In genomic region chr5:128714551-128714950, GRCh38 we compare ENCODE assay signal across 38 cellular contexts.
"Had no signal": no experiment of that assay in that cellular context is flagged by ENCODE, and none has a peak within 500 bp of the region (broad histone marks: within the 10 kb centered on the region; RNA-seq: fewer than 3 reads in every experiment).

No MANE protein-coding gene starts in this region.

- H3K4me1 Mint-ChIP-seq: activated naive CD4-positive, alpha-beta T cell treated with anti-CD3 and anti-CD28 coated beads, Interleukin-2, amount 10 ng/mL, durations not matched to agents 7 days and 5 days; activated naive CD4-positive, alpha-beta T cell treated with anti-CD3 and anti-CD28 coated beads, Interleukin-2, amount 50 U/mL, for 24 hours; activated naive CD8-positive, alpha-beta T cell treated with anti-CD3 and anti-CD28 coated beads for 36 hours; activated naive CD8-positive, alpha-beta T cell treated with anti-CD3 and anti-CD28 coated beads, Interleukin-2, amount 10 ng/mL, durations not matched to agents 7 days and 5 days; activated naive CD8-positive, alpha-beta T cell treated with anti-CD3 and anti-CD28 coated beads, Interleukin-2, amount 50 U/mL, for 24 hours; activated T-helper 17 cell treated with anti-CD3 and anti-CD28 coated beads, Interleukin-2, amount 50 U/mL, for 72 hours; brain; central memory CD8-positive, alpha-beta T cell had no signal

- H3K27ac Mint-ChIP-seq: activated naive CD4-positive, alpha-beta T cell treated with anti-CD3 and anti-CD28 coated beads for 36 hours; activated naive CD4-positive, alpha-beta T cell treated with anti-CD3 and anti-CD28 coated beads, Interleukin-2, amount 10 ng/mL, durations not matched to agents 7 days and 5 days; activated naive CD4-positive, alpha-beta T cell treated with anti-CD3 and anti-CD28 coated beads, Interleukin-2, amount 50 U/mL, for 24 hours; activated naive CD4-positive, alpha-beta T cell treated with anti-CD3 and anti-CD28 coated beads, Interleukin-2, amount 50 U/mL, for 72 hours; activated naive CD8-positive, alpha-beta T cell; activated naive CD8-positive, alpha-beta T cell treated with anti-CD3 and anti-CD28 coated beads for 36 hours; activated naive CD8-positive, alpha-beta T cell treated with anti-CD3 and anti-CD28 coated beads, Interleukin-2, amount 10 ng/mL, durations not matched to agents 7 days and 5 days; activated naive CD8-positive, alpha-beta T cell treated with anti-CD3 and anti-CD28 coated beads, Interleukin-2, amount 50 U/mL, for 24 hours; activated T-cell treated with anti-CD3 and anti-CD28 coated beads, Interleukin-2, amount 50 U/mL, for 24 hours; activated T-cell treated with anti-CD3 and anti-CD28 coated beads, Interleukin-2, amount 50 U/mL, for 72 hours; activated T-helper 1 cell treated with anti-CD3 and anti-CD28 coated beads, Interleukin-12 subunit alpha, Interleukin-12 subunit beta, Interleukin-2, Interleukin-4 antibody, amounts not matched to agents 30 ng/mL and 10 ng/mL and 1 ng/mL, durations not matched to agents 14 hours and 24 hours and 36 hours; activated T-helper 17 cell treated with anti-CD3 and anti-CD28 coated beads, Interleukin-2, amount 50 U/mL, for 72 hours; activated T-helper 2 cell treated with anti-CD3 and anti-CD28 coated beads, Interferon-gamma antibody, Interleukin-2, Interleukin-4, amounts not matched to agents 10 μg/mL and 5 μg/mL and 100 μg/mL, durations not matched to agents 14 hours and 24 hours and 36 hours; brain had no signal

- H3K36me3 Mint-ChIP-seq: activated naive CD4-positive, alpha-beta T cell treated with anti-CD3 and anti-CD28 coated beads, Interleukin-2, amount 10 ng/mL, durations not matched to agents 7 days and 5 days; activated naive CD4-positive, alpha-beta T cell treated with anti-CD3 and anti-CD28 coated beads, Interleukin-2, amount 50 U/mL, for 24 hours; activated naive CD4-positive, alpha-beta T cell treated with anti-CD3 and anti-CD28 coated beads, Interleukin-2, amount 50 U/mL, for 72 hours; activated naive CD8-positive, alpha-beta T cell; activated naive CD8-positive, alpha-beta T cell treated with anti-CD3 and anti-CD28 coated beads for 36 hours; activated naive CD8-positive, alpha-beta T cell treated with anti-CD3 and anti-CD28 coated beads, Interleukin-2, amount 10 ng/mL, durations not matched to agents 7 days and 5 days; brain had no signal

- H3K27me3 ChIP-seq: adrenal gland, ascending aorta, body of pancreas, brain microvascular endothelial cell, breast epithelium, cardiac muscle cell had no signal

- H3K9me3 Mint-ChIP-seq: activated naive CD4-positive, alpha-beta T cell treated with anti-CD3 and anti-CD28 coated beads, Interleukin-2, amount 10 ng/mL, durations not matched to agents 7 days and 5 days; activated naive CD4-positive, alpha-beta T cell treated with anti-CD3 and anti-CD28 coated beads, Interleukin-2, amount 50 U/mL, for 24 hours; activated naive CD8-positive, alpha-beta T cell treated with anti-CD3 and anti-CD28 coated beads, Interleukin-2, amount 50 U/mL, for 24 hours; activated T-cell treated with anti-CD3 and anti-CD28 coated beads, Interleukin-2, amount 50 U/mL, for 24 hours; activated T-cell treated with anti-CD3 and anti-CD28 coated beads, Interleukin-2, amount 50 U/mL, for 4 hours; activated T-helper 1 cell treated with anti-CD3 and anti-CD28 coated beads, Interleukin-12 subunit alpha, Interleukin-12 subunit beta, Interleukin-2, Interleukin-4 antibody, amounts not matched to agents 30 ng/mL and 10 ng/mL and 1 ng/mL, durations not matched to agents 14 hours and 24 hours and 36 hours; activated T-helper 2 cell treated with anti-CD3 and anti-CD28 coated beads, Interferon-gamma antibody, Interleukin-2, Interleukin-4, amounts not matched to agents 10 μg/mL and 5 μg/mL and 100 μg/mL, durations not matched to agents 14 hours and 24 hours and 36 hours had no signal

- H3K9me3 ChIP-seq: adrenal gland, ascending aorta, body of pancreas had no signal

- ATAC-seq: activated naive CD4-positive, alpha-beta T cell treated with anti-CD3 and anti-CD28 coated beads, Interleukin-2, amount 50 U/mL, for 72 hours; activated naive CD8-positive, alpha-beta T cell treated with anti-CD3 and anti-CD28 coated beads, Interleukin-2, amount 50 U/mL, for 24 hours; activated T-cell treated with anti-CD3 and anti-CD28 coated beads, Interleukin-2, amount 50 U/mL, for 4 hours; activated T-cell treated with anti-CD3 and anti-CD28 coated beads, Interleukin-2, amount 50 U/mL, for 72 hours; activated T-helper 17 cell treated with anti-CD3 and anti-CD28 coated beads, Interleukin-2, amount 50 U/mL, for 72 hours; body of pancreas had no signal

- H3K27ac ChIP-seq: adrenal gland, ascending aorta, body of pancreas, brain microvascular endothelial cell, breast epithelium had no signal

- H3K27me3 Mint-ChIP-seq: activated naive CD4-positive, alpha-beta T cell treated with anti-CD3 and anti-CD28 coated beads, Interleukin-2, amount 10 ng/mL, durations not matched to agents 7 days and 5 days; activated naive CD4-positive, alpha-beta T cell treated with anti-CD3 and anti-CD28 coated beads, Interleukin-2, amount 50 U/mL, for 24 hours; activated naive CD8-positive, alpha-beta T cell; activated naive CD8-positive, alpha-beta T cell treated with anti-CD3 and anti-CD28 coated beads for 36 hours; activated naive CD8-positive, alpha-beta T cell treated with anti-CD3 and anti-CD28 coated beads, Interleukin-2, amount 10 ng/mL, durations not matched to agents 7 days and 5 days; activated naive CD8-positive, alpha-beta T cell treated with anti-CD3 and anti-CD28 coated beads, Interleukin-2, amount 50 U/mL, for 24 hours; activated T-cell treated with anti-CD3 and anti-CD28 coated beads, Interleukin-2, amount 50 U/mL, for 24 hours; activated T-helper 17 cell treated with anti-CD3 and anti-CD28 coated beads, Interleukin-2, amount 50 U/mL, for 72 hours; central memory CD8-positive, alpha-beta T cell had no signal

- DNase-seq: activated effector memory CD4-positive, alpha-beta T cell treated with anti-CD3 and anti-CD28 coated beads, Interleukin-2, amount 50 U/mL, for 16 hours; activated effector memory CD4-positive, alpha-beta T cell treated with Interleukin-2 at 50 U/mL for 16 hours; activated gamma-delta T cell; activated gamma-delta T cell treated with Interleukin-2 at 50 U/mL for 16 hours; activated naive CD4-positive, alpha-beta T cell; activated naive CD4-positive, alpha-beta T cell treated with anti-CD3 and anti-CD28 coated beads for 36 hours; activated naive CD4-positive, alpha-beta T cell treated with anti-CD3 and anti-CD28 coated beads, Interleukin-2, amount 10 ng/mL, durations not matched to agents 7 days and 5 days; activated naive CD4-positive, alpha-beta T cell treated with anti-CD3 and anti-CD28 coated beads, Interleukin-2, amount 50 U/mL, for 16 hours; activated naive CD4-positive, alpha-beta T cell treated with Interleukin-2 at 50 U/mL for 16 hours; activated naive CD8-positive, alpha-beta T cell treated with anti-CD3 and anti-CD28 coated beads for 36 hours; activated naive CD8-positive, alpha-beta T cell treated with anti-CD3 and anti-CD28 coated beads, Interleukin-2, amount 10 ng/mL, durations not matched to agents 7 days and 5 days; activated naive CD8-positive, alpha-beta T cell treated with anti-CD3 and anti-CD28 coated beads, Interleukin-2, amount 50 U/mL, for 24 hours; activated T-cell treated with anti-CD3 and anti-CD28 coated beads, Interleukin-2, amount 50 U/mL, for 1 hour; activated T-cell treated with anti-CD3 and anti-CD28 coated beads, Interleukin-2, amount 50 U/mL, for 24 hours; activated T-cell treated with anti-CD3 and anti-CD28 coated beads, Interleukin-2, amount 50 U/mL, for 4 hours; activated T-cell treated with anti-CD3 and anti-CD28 coated beads, Interleukin-2, amount 50 U/mL, for 48 hours; activated T-cell treated with anti-CD3 and anti-CD28 coated beads, Interleukin-2, amount 50 U/mL, for 72 hours; adrenal gland; amniotic stem cell; amygdala; anterior cingulate cortex; aorta; body of pancreas; brain microvascular endothelial cell; caudate nucleus; central memory CD4-positive, alpha-beta T cell; cerebellar nuclear complex had no signal

- H3K4me3 ChIP-seq: adrenal gland, ascending aorta, body of pancreas, breast epithelium, cardiac muscle cell had no signal

- H3K36me3 ChIP-seq: adrenal gland, ascending aorta, brain microvascular endothelial cell, breast epithelium, cardiac muscle cell had no signal

- H3K4me1 ChIP-seq: adrenal gland, ascending aorta, body of pancreas, breast epithelium had no signal

- H3K4me3 Mint-ChIP-seq: activated naive CD4-positive, alpha-beta T cell treated with anti-CD3 and anti-CD28 coated beads for 36 hours; activated naive CD4-positive, alpha-beta T cell treated with anti-CD3 and anti-CD28 coated beads, Interleukin-2, amount 10 ng/mL, durations not matched to agents 7 days and 5 days; activated naive CD4-positive, alpha-beta T cell treated with anti-CD3 and anti-CD28 coated beads, Interleukin-2, amount 50 U/mL, for 24 hours; activated naive CD8-positive, alpha-beta T cell; activated naive CD8-positive, alpha-beta T cell treated with anti-CD3 and anti-CD28 coated beads for 36 hours; activated naive CD8-positive, alpha-beta T cell treated with anti-CD3 and anti-CD28 coated beads, Interleukin-2, amount 10 ng/mL, durations not matched to agents 7 days and 5 days; activated naive CD8-positive, alpha-beta T cell treated with anti-CD3 and anti-CD28 coated beads, Interleukin-2, amount 50 U/mL, for 24 hours; activated T-cell treated with anti-CD3 and anti-CD28 coated beads, Interleukin-2, amount 50 U/mL, for 24 hours; activated T-cell treated with anti-CD3 and anti-CD28 coated beads, Interleukin-2, amount 50 U/mL, for 4 hours; activated T-cell treated with anti-CD3 and anti-CD28 coated beads, Interleukin-2, amount 50 U/mL, for 72 hours; activated T-helper 1 cell treated with anti-CD3 and anti-CD28 coated beads, Interleukin-12 subunit alpha, Interleukin-12 subunit beta, Interleukin-2, Interleukin-4 antibody, amounts not matched to agents 30 ng/mL and 10 ng/mL and 1 ng/mL, durations not matched to agents 14 hours and 24 hours and 36 hours; activated T-helper 17 cell treated with anti-CD3 and anti-CD28 coated beads, Interleukin-2, amount 50 U/mL, for 72 hours; brain; central memory CD8-positive, alpha-beta T cell had no signal
